ENCODE assay signal across 29 cellular contexts in genomic region chr7:30665043-30665442, GRCh38. TPM values are rescaled to one million over a fixed set of nuclear protein-coding genes. Genes with fewer than 3 reads are reported as not detected.
A peak's percentile ranks its signal among the peaks of the same experiment; 100 is the strongest.
DNase-seq lines count a peak whose midpoint lies in the region; ATAC-seq, FAIRE-seq and TF ChIP-seq lines count a peak whose summit lies in the region.
"Had no signal": no experiment of that assay in that cellular context is flagged by ENCODE, and none has a peak within 500 bp of the region (broad histone marks: within the 10 kb centered on the region; RNA-seq: fewer than 3 reads in every experiment).

No MANE protein-coding gene starts in this region.

- CTCF ChIA-PET in K562 (lab: Yijun Ruan, JAX; ENCODE audit: low intra/inter-chr PET ratio), result interaction anchor here (0.6 kb wide), 1 partner anchor 311 kb away, joined by 3 read pairs; no protein-coding TSS in a partner anchor

- H4K20me1 ChIP-seq in K562 (replicated peaks; ENCODE audit: control insufficient read depth, insufficient read depth, low read length), result peaks cover 7% of the 10 kb centered on the region; the same call in 1 of the 2 replicates
- H4K20me1 ChIP-seq: BLaER1 had no signal

- H3K27ac Mint-ChIP-seq in chondrocyte (ENCODE audit: unreplicated experiment), result no peak overlapping the region
- no peak overlapping the region for H3K27ac Mint-ChIP-seq in stimulated activated naive B cell treated with anti-CD40 and anti-IgM and Interleukin-4, amounts not matched to agents 10 μg/mL and 1 μg/mL and 100 μg/mL, for 72 hours
- H3K27ac Mint-ChIP-seq: CD14-positive monocyte; CD4-positive, alpha-beta memory T cell; CD4-positive, CD25-positive, alpha-beta regulatory T cell; CD8-positive, alpha-beta memory T cell had no signal

- H3K9me3 ChIP-seq in K562 (replicated peaks; ENCODE audit: control insufficient read depth, insufficient read depth, low read depth, low read length), result no peaks in the 10 kb centered on the region
- H3K9me3 ChIP-seq: BE2C, BLaER1 had no signal

- FAIRE-seq in K562 (lab: Jason Lieb, UNC), result no peak
- FAIRE-seq: A204.1, GM12878, GM19239 had no signal

- H3K27me3 ChIP-seq in K562 (ENCODE audit: control insufficient read depth in 2 of 2, insufficient read depth in 2 of 2, low read length in 2 of 2), result peaks cover 3 to 56% of the 10 kb centered on the region in 2 experiments; a peak in 3 of 5 replicates
- H3K27me3 ChIP-seq: BE2C, BLaER1 had no signal

- no peaks in the 10 kb centered on the region for H3K4me1 ChIP-seq in K562 (replicated peaks in 1 of 2; ENCODE audit: control insufficient read depth in 2 of 2, insufficient read depth in 2 of 2, low read length in 2 of 2)

- no peak overlapping the region for H2AFZ ChIP-seq in K562 (ENCODE audit: low read depth, low read length)

- H3K4me2 ChIP-seq in K562 (ENCODE audit: insufficient read depth, low read length), result no peak overlapping the region
- H3K4me2 ChIP-seq: BLaER1 had no signal

- TF ChIP-seq CTCF in K562 (IDR thresholded peaks at IDR 0.05 in 2 of 3, conservative IDR thresholded peaks at IDR 0.05 in 1 of 3; ENCODE audit: insufficient read depth in 2 of 3, low read depth in 1 of 3, low read length in 3 of 3), result no peak
- TF ChIP-seq CTCF in chondrocyte (IDR thresholded peaks at IDR 0.05), result no peak

- no peak for DNase-seq in K562 (ENCODE audit: extremely low read depth in 1 of 4, low spot score in 3 of 4)
- DNase-seq in chondrocyte (ENCODE audit: low spot score), result peak; percentile 64
- DNase-seq in posterior vena cava (ENCODE audit: low spot score), result peak; percentile 31
- DNase-seq in stimulated activated naive B cell treated with anti-CD40 and anti-IgM and Interleukin-4, amounts not matched to agents 10 μg/mL and 1 μg/mL and 100 μg/mL, for 72 hours, result no peak
- no peak for DNase-seq in ecto neural progenitor cell (ENCODE audit: low spot score)
- DNase-seq: 8988T; ACHN; BE2C; C1 segment of cervical spinal cord; CD4-positive, alpha-beta memory T cell; CD4-positive, CD25-positive, alpha-beta regulatory T cell; COR-L47; DMS 273 treated with DMSO at 0.1 percent for 48 hours; DMS153; DMS53; DMS79; DND-41; EL; GDM1 had no signal

- no peaks in the 10 kb centered on the region for H3K36me3 Mint-ChIP-seq in chondrocyte (ENCODE audit: low read depth)
- H3K36me3 Mint-ChIP-seq in stimulated activated naive B cell treated with anti-CD40 and anti-IgM and Interleukin-4, amounts not matched to agents 10 μg/mL and 1 μg/mL and 100 μg/mL, for 72 hours, result no peaks in the 10 kb centered on the region
- H3K36me3 Mint-ChIP-seq: CD14-positive monocyte; CD4-positive, alpha-beta memory T cell; CD4-positive, CD25-positive, alpha-beta regulatory T cell; CD8-positive, alpha-beta memory T cell had no signal

- no TSS peak for BruUV-seq in K562 (replicated peaks; lab: Mats Ljungman, UMichigan)

- H3K4me1 Mint-ChIP-seq in chondrocyte (ENCODE audit: low read depth), result no peaks in the 10 kb centered on the region
- H3K4me1 Mint-ChIP-seq in stimulated activated naive B cell treated with anti-CD40 and anti-IgM and Interleukin-4, amounts not matched to agents 10 μg/mL and 1 μg/mL and 100 μg/mL, for 72 hours, result no peaks in the 10 kb centered on the region
- H3K4me1 Mint-ChIP-seq: CD14-positive monocyte; CD4-positive, alpha-beta memory T cell; CD4-positive, CD25-positive, alpha-beta regulatory T cell; CD8-positive, alpha-beta memory T cell had no signal

- no peak for TF ChIP-seq POLR2A in K562 (conservative IDR thresholded peaks at IDR 0.05)

- no peaks in the 10 kb centered on the region for H3K36me3 ChIP-seq in K562 (ENCODE audit: control insufficient read depth, insufficient read depth, low read length)
- H3K36me3 ChIP-seq: BE2C, BLaER1 had no signal

- H3K4me3 ChIP-seq in K562, result no peak overlapping the region
- H3K4me3 ChIP-seq: BLaER1, GM12878 had no signal

- no peak for TF ChIP-seq EP300 in K562 (IDR thresholded peaks at IDR 0.05; ENCODE audit: low read length)

- POLR2A ChIA-PET in K562 (lab: Yijun Ruan, JAX), result interaction anchor here (0.6 to 1.4 kb wide), 7 partner anchors 11 to 712 kb away, joined by 3 to 4 read pairs (median 3); no protein-coding TSS in a partner anchor

- intact Hi-C loops in K562 (cut with micrococcal nuclease) (no loop called here), posterior vena cava (cut with DNase I) (no loop called here)

- H3K9me1 ChIP-seq in K562 (ENCODE audit: control insufficient read depth, insufficient read depth, low read length), result peaks cover 4% of the 10 kb centered on the region

- H3K27ac ChIP-seq in K562 (ENCODE audit: extremely low read depth, low read depth, low read length), result no peak overlapping the region
- H3K27ac ChIP-seq: BLaER1 had no signal

- WGBS in K562 (ENCODE audit: insufficient coverage, low coverage, missing lambda C conversion rate), result 0% methylated on average over 7 of the region's 8 CpGs

- H3K4me3 Mint-ChIP-seq in chondrocyte (ENCODE audit: unreplicated experiment), result no peak overlapping the region
- H3K4me3 Mint-ChIP-seq in stimulated activated naive B cell treated with anti-CD40 and anti-IgM and Interleukin-4, amounts not matched to agents 10 μg/mL and 1 μg/mL and 100 μg/mL, for 72 hours, result no peak overlapping the region
- H3K4me3 Mint-ChIP-seq: CD14-positive monocyte; CD4-positive, alpha-beta memory T cell; CD4-positive, CD25-positive, alpha-beta regulatory T cell; CD8-positive, alpha-beta memory T cell had no signal

- no peak for ATAC-seq in K562
- ATAC-seq in stimulated activated naive B cell treated with anti-CD40 and anti-IgM and Interleukin-4, amounts not matched to agents 10 μg/mL and 1 μg/mL and 100 μg/mL, for 72 hours (replicated peaks), result no peak
- ATAC-seq: GM12878 had no signal

- peaks cover 40% of the 10 kb centered on the region for H3K27me3 Mint-ChIP-seq in chondrocyte (ENCODE audit: low read depth)
- peaks cover 0 to 21% of the 10 kb centered on the region in 2 donors for H3K27me3 Mint-ChIP-seq in stimulated activated naive B cell treated with anti-CD40 and anti-IgM and Interleukin-4, amounts not matched to agents 10 μg/mL and 1 μg/mL and 100 μg/mL, for 72 hours
- H3K27me3 Mint-ChIP-seq: CD4-positive, CD25-positive, alpha-beta regulatory T cell had no signal

- no peaks in the 10 kb centered on the region for H3K79me2 ChIP-seq in K562 (ENCODE audit: control insufficient read depth, insufficient read depth, low read length)

- no peak overlapping the region for H3K9ac ChIP-seq in K562 (ENCODE audit: insufficient read depth in 1 of 2, low read depth in 2 of 2, low read length in 2 of 2)
- H3K9ac ChIP-seq: BLaER1 had no signal

- in situ Hi-C loops in K562 (cut with MboI), result no loop called here

- no peaks in the 10 kb centered on the region for H3K9me3 Mint-ChIP-seq in chondrocyte (ENCODE audit: low read depth)
- H3K9me3 Mint-ChIP-seq in stimulated activated naive B cell treated with anti-CD40 and anti-IgM and Interleukin-4, amounts not matched to agents 10 μg/mL and 1 μg/mL and 100 μg/mL, for 72 hours, result no peaks in the 10 kb centered on the region
- H3K9me3 Mint-ChIP-seq: CD4-positive, alpha-beta memory T cell; CD8-positive, alpha-beta memory T cell had no signal

- TF ChIP-seq RAD21 in K562 (CRISPR knock-in tag; conservative IDR thresholded peaks at IDR 0.05 in 1 of 2, IDR thresholded peaks at IDR 0.05 in 1 of 2), result no peak

TF ChIP-seq in K562, 482 proteins besides CTCF, POLR2A, EP300 and RAD21 (continues in another document):
- TF ChIP-seq MAFF (IDR thresholded peaks at IDR 0.05; ENCODE audit: low read length), result no peak
- TF ChIP-seq ZNF75A (CRISPR knock-in tag; IDR thresholded peaks at IDR 0.05), result no peak
- no peak for TF ChIP-seq MAFG (tag; conservative IDR thresholded peaks at IDR 0.05)
- no peak for TF ChIP-seq KDM4B (IDR thresholded peaks at IDR 0.05; ENCODE audit: borderline replicate concordance in 2 of 2, low read depth in 1 of 2)
- no peak for TF ChIP-seq NR2C2 (CRISPR knock-in tag; IDR thresholded peaks at IDR 0.05)
- peak; percentile 47 for TF ChIP-seq NR2C2 (tag; IDR thresholded peaks at IDR 0.05)
- no peak for TF ChIP-seq ZFPM2 (CRISPR knock-in tag; IDR thresholded peaks at IDR 0.05)
- peak; percentile 69 for TF ChIP-seq NR2C1 (IDR thresholded peaks at IDR 0.05)
- peak; percentile 52; the same call in 1 of the 2 replicates for TF ChIP-seq NR2C1 (tag; IDR thresholded peaks at IDR 0.05)
- TF ChIP-seq ETS2 (tag; IDR thresholded peaks at IDR 0.05; ENCODE audit: borderline replicate concordance, poor library complexity, severe bottlenecking), result no peak
- no peak for TF ChIP-seq MEF2D (tag; conservative IDR thresholded peaks at IDR 0.05; ENCODE audit: low read depth)
- no peak for TF ChIP-seq ZNF766 (CRISPR knock-in tag; conservative IDR thresholded peaks at IDR 0.05)
- no peak for TF ChIP-seq ZNF395 (CRISPR knock-in tag; IDR thresholded peaks at IDR 0.05)

RNA-seq across cellular contexts. Expression of gene CRHR2, which starts 17.2 kb away (rescaled TPM):
- total RNA-seq in K562 (2011; cell fraction: chromatin; rRNA removed; ENCODE audit: low replicate concordance), result not detected in 2 replicates
- total RNA-seq in K562 (2011; cell fraction: nucleolus; rRNA removed), result not detected in 2 replicates
- not detected in 2 replicates for total RNA-seq in K562 (2011; cell fraction: nucleoplasm; rRNA removed)
- total RNA-seq in K562 (2014; rRNA removed) (not detected in 2 replicates), K562 (2014; rRNA removed; fragmentation: Illumina TruSeq; extraction: Trizol) (not detected in 2 replicates), K562 (2015; rRNA removed; fragmentation: Illumina TruSeq; extraction: Trizol) (not detected in 2 replicates), K562 (2021) (not detected in 2 replicates), chondrocyte (not detected in 3 replicates), posterior vena cava (under 1 TPM; 0.10 to 0.60 TPM)
- polyA plus RNA-seq in K562 (2011; rRNA removed) (not detected in 2 replicates), K562 (2014; fragmentation: Illumina TruSeq; extraction: Trizol) (not detected in 2 replicates), K562 (2014; fragmentation: Nextera tagmentation; extraction: Ambion mirVana) (not detected), K562 (2014; rRNA removed) (not detected in 2 replicates)
- not detected in 2 replicates for polyA plus RNA-seq in K562 (2011; cell fraction: cytosol; rRNA removed)
- polyA plus RNA-seq in K562 (2011; cell fraction: nucleus; rRNA removed), result not detected in 2 replicates
- polyA plus RNA-seq in K562 (2012), result not detected in 2 replicates
- polyA minus RNA-seq in K562 (2011; rRNA and poly(A)+ RNA removed), result not detected in 2 replicates
- polyA minus RNA-seq in K562 (2011; cell fraction: cytosol; rRNA and poly(A)+ RNA removed), result not detected in 2 replicates
- polyA minus RNA-seq in K562 (2011; cell fraction: nucleus; rRNA and poly(A)+ RNA removed), result not detected in 2 replicates
- total RNA-seq: A673; CD4-positive, alpha-beta memory T cell; CD4-positive, CD25-positive, alpha-beta regulatory T cell; CD8-positive, alpha-beta memory T cell; Daoy; G401; GM12878 had no signal
- polyA plus RNA-seq: AG04450; CD14-positive monocyte; CD4-positive, alpha-beta memory T cell; CD4-positive, CD25-positive, alpha-beta regulatory T cell; CD8-positive, alpha-beta memory T cell; GM12878 had no signal

Comparison
In these comparisons a context has a peak if more than half of its experiments do, and no peak if none do; other contexts are left out.
1. DNase-seq: peak in chondrocyte (single experiment) and posterior vena cava (single experiment); none in K562 (0 of 4), stimulated activated naive B cell treated with anti-CD40 and anti-IgM and Interleukin-4, amounts not matched to agents 10 μg/mL and 1 μg/mL and 100 μg/mL, for 72 hours (single experiment) and ecto neural progenitor cell (single experiment).